1 cellular context compared by ENCODE assay signal in the genomic region with DNA sequence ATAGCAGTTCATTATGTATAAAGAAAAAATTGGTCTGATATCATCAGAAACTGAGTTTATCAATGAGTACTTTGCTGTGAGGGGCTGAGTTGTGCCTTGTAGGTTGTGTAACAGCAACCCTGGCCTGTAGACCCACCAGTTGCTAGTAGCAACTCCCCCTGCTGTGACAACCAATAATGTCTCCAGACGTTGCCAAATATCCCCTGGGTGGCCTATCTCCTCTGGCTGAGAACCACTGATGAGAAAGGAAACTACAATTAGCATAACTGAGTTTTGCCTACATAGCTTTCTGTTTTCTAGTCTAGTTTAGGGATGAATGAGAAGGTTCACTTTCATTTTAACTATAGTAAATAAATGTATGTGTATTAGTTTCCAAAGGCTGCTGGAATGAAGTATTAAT.
TF ChIP-seq lines count a peak whose summit lies in the region.

No MANE protein-coding gene starts in this region.

TF ChIP-seq in HepG2, 621 proteins besides CTCF, POLR2A, EP300 and RAD21 (continued from another document):
- TF ChIP-seq, protein P1, sequence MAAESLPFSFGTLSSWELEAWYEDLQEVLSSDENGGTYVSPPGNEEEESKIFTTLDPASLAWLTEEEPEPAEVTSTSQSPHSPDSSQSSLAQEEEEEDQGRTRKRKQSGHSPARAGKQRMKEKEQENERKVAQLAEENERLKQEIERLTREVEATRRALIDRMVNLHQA (CRISPR knock-in tag; IDR thresholded peaks at IDR 0.05), result no peak
- TF ChIP-seq NFE2L2 (IDR thresholded peaks at IDR 0.05; ENCODE audit: low read length) (no peak), HNRNPUL1 (IDR thresholded peaks at IDR 0.05; ENCODE audit: low read depth, low read length) (no peak), ZNF782 (CRISPR knock-in tag; IDR thresholded peaks at IDR 0.05; ENCODE audit: borderline replicate concordance) (no peak), THAP11 (CRISPR knock-in tag; IDR thresholded peaks at IDR 0.05) (no peak), PITX1 (CRISPR knock-in tag; IDR thresholded peaks at IDR 0.05) (no peak), ZNF616 (CRISPR knock-in tag; IDR thresholded peaks at IDR 0.05; ENCODE audit: low read depth) (no peak), WIZ (CRISPR knock-in tag; IDR thresholded peaks at IDR 0.05) (no peak), ZNF432 (CRISPR knock-in tag; IDR thresholded peaks at IDR 0.05; ENCODE audit: borderline replicate concordance) (no peak), YEATS2 (CRISPR knock-in tag; IDR thresholded peaks at IDR 0.05; ENCODE audit: borderline replicate concordance) (no peak)
- TF ChIP-seq, protein P2, sequence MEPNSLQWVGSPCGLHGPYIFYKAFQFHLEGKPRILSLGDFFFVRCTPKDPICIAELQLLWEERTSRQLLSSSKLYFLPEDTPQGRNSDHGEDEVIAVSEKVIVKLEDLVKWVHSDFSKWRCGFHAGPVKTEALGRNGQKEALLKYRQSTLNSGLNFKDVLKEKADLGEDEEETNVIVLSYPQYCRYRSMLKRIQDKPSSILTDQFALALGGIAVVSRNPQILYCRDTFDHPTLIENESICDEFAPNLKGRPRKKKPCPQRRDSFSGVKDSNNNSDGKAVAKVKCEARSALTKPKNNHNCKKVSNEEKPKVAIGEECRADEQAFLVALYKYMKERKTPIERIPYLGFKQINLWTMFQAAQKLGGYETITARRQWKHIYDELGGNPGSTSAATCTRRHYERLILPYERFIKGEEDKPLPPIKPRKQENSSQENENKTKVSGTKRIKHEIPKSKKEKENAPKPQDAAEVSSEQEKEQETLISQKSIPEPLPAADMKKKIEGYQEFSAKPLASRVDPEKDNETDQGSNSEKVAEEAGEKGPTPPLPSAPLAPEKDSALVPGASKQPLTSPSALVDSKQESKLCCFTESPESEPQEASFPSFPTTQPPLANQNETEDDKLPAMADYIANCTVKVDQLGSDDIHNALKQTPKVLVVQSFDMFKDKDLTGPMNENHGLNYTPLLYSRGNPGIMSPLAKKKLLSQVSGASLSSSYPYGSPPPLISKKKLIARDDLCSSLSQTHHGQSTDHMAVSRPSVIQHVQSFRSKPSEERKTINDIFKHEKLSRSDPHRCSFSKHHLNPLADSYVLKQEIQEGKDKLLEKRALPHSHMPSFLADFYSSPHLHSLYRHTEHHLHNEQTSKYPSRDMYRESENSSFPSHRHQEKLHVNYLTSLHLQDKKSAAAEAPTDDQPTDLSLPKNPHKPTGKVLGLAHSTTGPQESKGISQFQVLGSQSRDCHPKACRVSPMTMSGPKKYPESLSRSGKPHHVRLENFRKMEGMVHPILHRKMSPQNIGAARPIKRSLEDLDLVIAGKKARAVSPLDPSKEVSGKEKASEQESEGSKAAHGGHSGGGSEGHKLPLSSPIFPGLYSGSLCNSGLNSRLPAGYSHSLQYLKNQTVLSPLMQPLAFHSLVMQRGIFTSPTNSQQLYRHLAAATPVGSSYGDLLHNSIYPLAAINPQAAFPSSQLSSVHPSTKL (CRISPR knock-in tag; IDR thresholded peaks at IDR 0.05), result no peak
- TF ChIP-seq, protein P3, sequence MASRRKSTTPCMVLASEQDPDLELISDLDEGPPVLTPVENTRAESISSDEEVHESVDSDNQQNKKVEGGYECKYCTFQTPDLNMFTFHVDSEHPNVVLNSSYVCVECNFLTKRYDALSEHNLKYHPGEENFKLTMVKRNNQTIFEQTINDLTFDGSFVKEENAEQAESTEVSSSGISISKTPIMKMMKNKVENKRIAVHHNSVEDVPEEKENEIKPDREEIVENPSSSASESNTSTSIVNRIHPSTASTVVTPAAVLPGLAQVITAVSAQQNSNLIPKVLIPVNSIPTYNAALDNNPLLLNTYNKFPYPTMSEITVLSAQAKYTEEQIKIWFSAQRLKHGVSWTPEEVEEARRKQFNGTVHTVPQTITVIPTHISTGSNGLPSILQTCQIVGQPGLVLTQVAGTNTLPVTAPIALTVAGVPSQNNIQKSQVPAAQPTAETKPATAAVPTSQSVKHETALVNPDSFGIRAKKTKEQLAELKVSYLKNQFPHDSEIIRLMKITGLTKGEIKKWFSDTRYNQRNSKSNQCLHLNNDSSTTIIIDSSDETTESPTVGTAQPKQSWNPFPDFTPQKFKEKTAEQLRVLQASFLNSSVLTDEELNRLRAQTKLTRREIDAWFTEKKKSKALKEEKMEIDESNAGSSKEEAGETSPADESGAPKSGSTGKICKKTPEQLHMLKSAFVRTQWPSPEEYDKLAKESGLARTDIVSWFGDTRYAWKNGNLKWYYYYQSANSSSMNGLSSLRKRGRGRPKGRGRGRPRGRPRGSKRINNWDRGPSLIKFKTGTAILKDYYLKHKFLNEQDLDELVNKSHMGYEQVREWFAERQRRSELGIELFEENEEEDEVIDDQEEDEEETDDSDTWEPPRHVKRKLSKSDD (CRISPR knock-in tag; IDR thresholded peaks at IDR 0.05; ENCODE audit: low read depth), result no peak
- TF ChIP-seq, protein P4, sequence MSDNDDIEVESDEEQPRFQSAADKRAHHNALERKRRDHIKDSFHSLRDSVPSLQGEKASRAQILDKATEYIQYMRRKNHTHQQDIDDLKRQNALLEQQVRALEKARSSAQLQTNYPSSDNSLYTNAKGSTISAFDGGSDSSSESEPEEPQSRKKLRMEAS (IDR thresholded peaks at IDR 0.05), result no peak
